8 cellular contexts compared by ENCODE assay signal in the genomic region with DNA sequence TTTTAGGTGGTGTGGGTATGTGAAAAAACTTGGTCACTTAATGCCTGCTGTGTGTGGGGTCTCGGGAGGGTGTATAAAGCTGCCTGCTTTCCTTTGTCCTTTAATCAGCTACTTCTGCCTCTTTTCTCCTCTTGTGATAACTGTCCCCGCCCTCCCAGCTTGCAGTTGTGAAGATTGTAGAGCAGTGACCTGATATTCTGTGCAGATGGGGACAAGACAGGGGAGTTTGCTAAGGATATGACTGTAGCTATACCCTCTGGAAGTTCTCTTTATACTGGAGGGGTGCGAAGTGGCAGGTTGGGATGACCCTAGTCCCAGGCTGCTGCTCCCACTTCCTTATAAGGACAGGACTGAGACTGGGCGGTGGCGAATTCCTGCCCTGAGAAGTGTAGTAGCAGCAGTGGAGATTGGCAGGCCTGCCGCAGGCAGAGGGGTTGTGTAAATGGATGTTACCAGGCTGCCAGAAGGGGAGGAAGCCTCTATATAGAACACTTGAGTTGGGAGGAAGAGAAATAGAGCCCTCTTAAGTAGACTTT. TPM values are rescaled to one million over a fixed set of nuclear protein-coding genes. Genes with fewer than 3 reads are reported as not detected.
DNase-seq lines count a peak whose midpoint lies in the region; ATAC-seq, FAIRE-seq and TF ChIP-seq lines count a peak whose summit lies in the region.

No MANE protein-coding gene starts in this region.

- H2BK15ac ChIP-seq in IMR-90 (ENCODE audit: low read depth, low read length) (peak overlapping the region; percentile 1; the same call in 1 of the 3 replicates), H1 (ENCODE audit: low read length) (no peak overlapping the region; the same call in 1 of the 2 replicates)

- CTCF ChIA-PET in IMR-90 (lab: Yijun Ruan, JAX) (no interaction called here), H1 (lab: Charles Lee; ENCODE audit: partially characterized antibody) (interaction anchor here (0.7 to 2.2 kb wide), 9 partner anchors 10 to 63 kb away, joined by 3 to 9 read pairs (median 5); a partner anchor contains a TSS)

- peak overlapping the region; percentile 99 for H2AK9ac ChIP-seq in IMR-90 (replicated peaks; ENCODE audit: low read depth, low read length, poor library complexity)

- peak overlapping the region; percentile 67 to 69 for H3K4me3 ChIP-seq in DND-41 (ENCODE audit: low read depth in 1 of 2, low read length in 2 of 2)
- peak overlapping the region; percentile 73 for H3K4me3 ChIP-seq in IMR-90 (ENCODE audit: insufficient read depth, low read depth, low read length)
- peak overlapping the region; percentile 63 to 97 (median 93) for H3K4me3 ChIP-seq in H1 (ENCODE audit: extremely low read depth in 1 of 4, insufficient read depth in 2 of 4, low read depth in 3 of 4, low read length in 4 of 4)
- H3K4me3 ChIP-seq in lower lobe of right lung: peak overlapping the region; percentile 88

- dilution Hi-C loops in IMR-90 (cut with HindIII; ENCODE audit: low sequenced_read_pairs, unreplicated experiment): no loop called here

- TF ChIP-seq POLR2A in IMR-90 (IDR thresholded peaks at IDR 0.05; ENCODE audit: low read depth, low read length) (no peak), H1 (IDR thresholded peaks at IDR 0.05; ENCODE audit: control extremely low read depth in 1 of 2, low read depth in 2 of 2, low read length in 2 of 2) (peak; percentile 65 to 83; a peak in 2 of 3 replicates)

- H2AK5ac ChIP-seq in IMR-90 (ENCODE audit: low read depth, low read length) (peak overlapping the region; percentile 95), H1 (ENCODE audit: low read depth, low read length) (no peak overlapping the region)

- peaks cover 3% of the 10 kb centered on the region; the same call in 1 of the 2 replicates for H3K9me1 ChIP-seq in IMR-90 (ENCODE audit: insufficient read depth, low read length)

- POLR2A ChIA-PET in IMR-90 (lab: Charles Lee; ENCODE audit: unreplicated experiment) (interaction anchor here (1.6 kb wide), 1 partner anchor 31 kb away, joined by 8 read pairs; a partner anchor contains a TSS), H1 (lab: Charles Lee; ENCODE audit: partially characterized antibody) (interaction anchor here (0.6 to 15.6 kb wide), 34 partner anchors 21 to 530 kb away, joined by 3 to 656 read pairs (median 4); a partner anchor contains a TSS)

- H2BK12ac ChIP-seq in H1 (ENCODE audit: low read depth, low read length): no peak overlapping the region; the same call in 1 of the 2 replicates

- peak overlapping the region; percentile 98 for H3K14ac ChIP-seq in IMR-90 (replicated peaks; ENCODE audit: low read depth, low read length)
- H3K14ac ChIP-seq in H1 (ENCODE audit: insufficient read length): peak overlapping the region; percentile 19

- H3K27ac ChIP-seq in DND-41 (ENCODE audit: low read length): peak overlapping the region; percentile 89
- H3K27ac ChIP-seq in IMR-90 (ENCODE audit: insufficient read depth, low read length): peak overlapping the region; percentile 90
- H3K27ac ChIP-seq in H1 (ENCODE audit: low read depth, low read length): peak overlapping the region; percentile 99
- H3K27ac ChIP-seq in lower lobe of right lung: peak overlapping the region; percentile 96
- H3K27ac ChIP-seq in substantia nigra (ENCODE audit: low read depth, low read length, poor library complexity, severe bottlenecking): peak overlapping the region; percentile 91

- H3K23me2 ChIP-seq in H1 (ENCODE audit: low read depth, low read length): peaks cover 19% of the 10 kb centered on the region

- peaks cover 65% of the 10 kb centered on the region for H3K4me1 ChIP-seq in DND-41 (ENCODE audit: insufficient read depth, low read length)
- H3K4me1 ChIP-seq in IMR-90 (ENCODE audit: control insufficient read depth, insufficient read depth, low read length): peaks cover 15% of the 10 kb centered on the region
- H3K4me1 ChIP-seq in H1 (replicated peaks in 1 of 4; ENCODE audit: control insufficient read depth in 3 of 4, insufficient read depth in 4 of 4, low read length in 3 of 4): peaks cover 3 to 34% (median 21%) of the 10 kb centered on the region in 4 experiments
- H3K4me1 ChIP-seq in lower lobe of right lung: peaks cover 50% of the 10 kb centered on the region

- peak overlapping the region; percentile 91 for H2BK5ac ChIP-seq in IMR-90 (ENCODE audit: low read depth, low read length, poor library complexity, severe bottlenecking)
- peak overlapping the region; percentile 93; the same call in 1 of the 2 replicates for H2BK5ac ChIP-seq in H1 (ENCODE audit: low read depth, low read length)

- in situ Hi-C loops in IMR-90 (cut with MboI; ENCODE audit: low sequenced_read_pairs): no loop called here

- H3K9me3 ChIP-seq in DND-41 (ENCODE audit: insufficient read depth, low read length, severe bottlenecking): no peaks in the 10 kb centered on the region
- no peaks in the 10 kb centered on the region for H3K9me3 ChIP-seq in IMR-90 (ENCODE audit: control insufficient read depth, insufficient read depth, low read length)
- no peaks in the 10 kb centered on the region for H3K9me3 ChIP-seq in H1 (ENCODE audit: insufficient read depth in 2 of 2, low read depth in 1 of 2, low read length in 1 of 2)
- no peaks in the 10 kb centered on the region for H3K9me3 ChIP-seq in lower lobe of right lung

- peak overlapping the region; percentile 99 for H3K56ac ChIP-seq in IMR-90 (ENCODE audit: extremely low read depth, insufficient read depth, low read length)
- peak overlapping the region; percentile 2 for H3K56ac ChIP-seq in H1 (replicated peaks; ENCODE audit: insufficient read length, low read depth, low read length)

- intact Hi-C loops in IMR-90 (cut with micrococcal nuclease) (loop anchor here (2.0 kb wide), 3 partner anchors 32 to 62 kb away; a partner anchor contains a TSS), lower lobe of right lung (cut with DNase I) (no loop called here)

- H4K20me1 ChIP-seq in DND-41 (ENCODE audit: insufficient read depth, low read length): peaks cover 13% of the 10 kb centered on the region
- H4K20me1 ChIP-seq in IMR-90 (ENCODE audit: insufficient read depth, low read length): peaks cover 57% of the 10 kb centered on the region
- peaks cover 11 to 21% of the 10 kb centered on the region in 2 experiments for H4K20me1 ChIP-seq in H1 (replicated peaks in 1 of 2; ENCODE audit: control insufficient read depth in 1 of 2, insufficient read depth in 2 of 2, low read length in 2 of 2)

- H3K23ac ChIP-seq in IMR-90 (ENCODE audit: low read depth, low read length) (peak overlapping the region; percentile 99), H1 (ENCODE audit: insufficient read length) (no peak overlapping the region)

- 0% methylated on average over 3 of the region's 6 CpGs; no CpG with 5 or more reads in 1 of the 2 experiments for WGBS in IMR-90 (ENCODE audit: extremely low coverage in 2 of 2, insufficient read length in 1 of 2), 2 experiments
- WGBS in H1 (ENCODE audit: extremely low coverage in 1 of 2, insufficient coverage in 1 of 2, insufficient read length in 1 of 2, insufficient replicate concordance in 2 of 2, low coverage in 1 of 2, low lambda C conversion rate in 2 of 2, missing lambda C conversion rate in 1 of 2), 2 experiments: 8% methylated on average over 6 of the region's 6 CpGs; no CpG with 5 or more reads in 1 of the 2 experiments

- H4K5ac ChIP-seq in IMR-90 (ENCODE audit: low read depth, low read length): peak overlapping the region; percentile 85
- no peak overlapping the region for H4K5ac ChIP-seq in H1 (ENCODE audit: insufficient read length, low read depth, low read length)

- H3K18ac ChIP-seq in IMR-90 (ENCODE audit: low read depth, low read length): peak overlapping the region; percentile 81
- no peak overlapping the region; the same call in 1 of the 2 replicates for H3K18ac ChIP-seq in H1 (ENCODE audit: extremely low read depth, low read length)

- H2BK20ac ChIP-seq in IMR-90 (ENCODE audit: low read depth, low read length): no peak overlapping the region
- H2BK20ac ChIP-seq in H1 (ENCODE audit: low read length): 0 out of 2 replicates have a peak overlapping the region, but pooled peaks have one; percentile 3

- TF ChIP-seq CTCF in DND-41 (IDR thresholded peaks at IDR 0.05; ENCODE audit: borderline replicate concordance, extremely low read depth, low read length, poor library complexity, severe bottlenecking) (no peak), IMR-90 (conservative IDR thresholded peaks at IDR 0.05; ENCODE audit: low read depth, low read length) (no peak), H1 (IDR thresholded peaks at IDR 0.05; ENCODE audit: control extremely low read depth in 1 of 3, insufficient read depth in 1 of 3, low read depth in 1 of 3, low read length in 3 of 3) (no peak), lower lobe of right lung (IDR thresholded peaks at IDR 0.05) (no peak)

- peak overlapping the region; percentile 79 to 94 for H4K8ac ChIP-seq in IMR-90 (ENCODE audit: low read depth in 2 of 2, low read length in 2 of 2)
- H4K8ac ChIP-seq in H1 (ENCODE audit: extremely low read depth, insufficient read depth, low read length): peak overlapping the region; percentile 1; the same call in 1 of the 2 replicates

- no TSS peak for BruUV-seq in IMR-90 (replicated peaks; lab: Mats Ljungman, UMichigan)

- peaks cover 64% of the 10 kb centered on the region for H3K79me2 ChIP-seq in DND-41 (ENCODE audit: insufficient read depth, low read length)
- H3K79me2 ChIP-seq in H1 (ENCODE audit: control insufficient read depth in 1 of 2, insufficient read depth in 2 of 2, low read length in 2 of 2): peaks cover 3 to 25% of the 10 kb centered on the region in 2 experiments

- H4K91ac ChIP-seq in IMR-90 (ENCODE audit: insufficient read depth, low read depth, low read length) (peak overlapping the region; percentile 95), H1 (replicated peaks; ENCODE audit: insufficient read length, low read length) (no peak overlapping the region)

- peak overlapping the region; percentile 54 for H2BK120ac ChIP-seq in IMR-90 (ENCODE audit: low read depth, low read length)
- H2BK120ac ChIP-seq in H1 (replicated peaks; ENCODE audit: low read depth, low read length): no peak overlapping the region

- DNase-seq in DND-41 (peak; percentile 46), IMR-90 (peak; percentile 58), SW480 (ENCODE audit: low spot score) (peak; percentile 62), H1 (ENCODE audit: low read depth in 1 of 2, low spot score in 2 of 2) (peak in 1 of 2 experiments; percentile 66), lower lobe of right lung (peak; percentile 93), substantia nigra (lab: John Stamatoyannopoulos, UW) (peak in 31 of 49 donors; percentile 6 to 61 (median 22))

- TF ChIP-seq RAD21 in IMR-90 (IDR thresholded peaks at IDR 0.05; ENCODE audit: low read length) (no peak), H1 (IDR thresholded peaks at IDR 0.05 in 1 of 2, conservative IDR thresholded peaks at IDR 0.05 in 1 of 2; ENCODE audit: low read depth in 2 of 2, low read length in 2 of 2) (no peak)

- peak overlapping the region; percentile 89 for H3K9ac ChIP-seq in DND-41 (ENCODE audit: low read depth, low read length)
- peak overlapping the region; percentile 100 for H3K9ac ChIP-seq in IMR-90 (ENCODE audit: low read depth, low read length)
- peak overlapping the region; percentile 92 to 99 (median 96) for H3K9ac ChIP-seq in H1 (replicated peaks in 1 of 4; ENCODE audit: extremely low read depth in 1 of 4, low read depth in 3 of 4, low read length in 3 of 4)

- peaks cover 14 to 65% of the 10 kb centered on the region in 2 experiments for H3K79me1 ChIP-seq in IMR-90 (ENCODE audit: low read depth in 1 of 2, low read length in 2 of 2)
- H3K79me1 ChIP-seq in H1 (ENCODE audit: low read depth, low read length): peaks cover 5% of the 10 kb centered on the region; the same call in 1 of the 2 replicates

- H3K4ac ChIP-seq in IMR-90 (ENCODE audit: low read depth, low read length) (peak overlapping the region; percentile 97), H1 (replicated peaks; ENCODE audit: insufficient read length, low read depth, low read length) (no peak overlapping the region)

- FAIRE-seq in H1 (lab: Jason Lieb, UNC): no peak

- H3K36me3 ChIP-seq in DND-41 (ENCODE audit: insufficient read depth, low read length) (peaks cover 66% of the 10 kb centered on the region), IMR-90 (ENCODE audit: control insufficient read depth, insufficient read depth, low read length) (peaks cover 52% of the 10 kb centered on the region), H1 (ENCODE audit: control insufficient read depth in 2 of 4, insufficient read depth in 4 of 4, low read length in 3 of 4) (peaks cover 29 to 61% (median 40%) of the 10 kb centered on the region in 4 experiments), lower lobe of right lung (peaks cover 47% of the 10 kb centered on the region)

- H2AFZ ChIP-seq in DND-41 (ENCODE audit: low read depth, low read length) (peak overlapping the region; percentile 64; the same call in 1 of the 2 replicates), IMR-90 (replicated peaks; ENCODE audit: low read length, poor library complexity) (no peak overlapping the region), H1 (ENCODE audit: low read length) (no peak overlapping the region)

- ATAC-seq in DND-41 (ENCODE audit: insufficient read depth, low read depth): peak; percentile 10
- ATAC-seq in IMR-90 (ENCODE audit: low read depth): peak; percentile 47
- peak; percentile 80 for ATAC-seq in lower lobe of right lung
- ATAC-seq in GM19455 (IDR thresholded peaks at IDR 0.05; ENCODE audit: unreplicated experiment): no peak
- no peak for ATAC-seq in HG03460 (IDR thresholded peaks at IDR 0.05; ENCODE audit: unreplicated experiment)

- H3K4me2 ChIP-seq in DND-41 (ENCODE audit: insufficient read depth, low read length) (peak overlapping the region; percentile 78), IMR-90 (ENCODE audit: low read depth, low read length) (peak overlapping the region; percentile 98), H1 (ENCODE audit: insufficient read depth in 1 of 2, low read depth in 2 of 2, low read length in 2 of 2) (peak overlapping the region; percentile 77 to 92)

- H3K27me3 ChIP-seq in DND-41 (ENCODE audit: insufficient read depth, low read length, poor library complexity): no peaks in the 10 kb centered on the region
- H3K27me3 ChIP-seq in IMR-90 (ENCODE audit: control insufficient read depth, insufficient read depth, low read length): no peaks in the 10 kb centered on the region
- H3K27me3 ChIP-seq in H1 (replicated peaks in 1 of 4; ENCODE audit: control insufficient read depth in 3 of 4, extremely low read depth in 1 of 4, insufficient read depth in 3 of 4, low read length in 3 of 4): no peaks in the 10 kb centered on the region
- no peaks in the 10 kb centered on the region for H3K27me3 ChIP-seq in lower lobe of right lung (ENCODE audit: low read depth)

- TF ChIP-seq EP300 in H1 (IDR thresholded peaks at IDR 0.05; ENCODE audit: borderline replicate concordance in 1 of 2, low read depth in 2 of 2, low read length in 2 of 2): no peak

RNA-seq across cellular contexts. Expression of a gene that starts 0.8 kb away (rescaled TPM):
- total RNA-seq in IMR-90 (2012; rRNA removed) (4,816 and 6,155 TPM in 2 replicates), lower lobe of right lung (1,292 TPM)
- polyA plus RNA-seq in IMR-90 (2012; rRNA removed) (6,979 and 8,569 TPM in 2 replicates), H1 (2011; rRNA removed) (1,664 and 2,279 TPM in 2 replicates)
- 4,737 and 9,751 TPM in 2 replicates for polyA plus RNA-seq in IMR-90 (2012; cell fraction: cytosol; rRNA removed)
- 1,664 and 4,642 TPM in 2 replicates for polyA plus RNA-seq in IMR-90 (2012; cell fraction: nucleus; rRNA removed; ENCODE audit: low replicate concordance)
- total RNA-seq in H1 (2021; fragmentation: NEBNext Ultra II Directional; extraction: Animal tissue kit (Norgen Biotek cat#: 25700)): 1,130 and 1,137 TPM in 2 replicates
- polyA plus RNA-seq in H1 (2011; cell fraction: cytosol; rRNA removed): 2,537 TPM
- polyA plus RNA-seq in H1 (2011; cell fraction: nucleus; rRNA removed): 757 TPM
- polyA plus RNA-seq in H1 (2012, experiment 1 of 2): 1,613 to 1,753 TPM (median 1,678 TPM) in 4 replicates
- polyA plus RNA-seq in H1 (2012, experiment 2 of 2): 2,029 TPM
- polyA plus RNA-seq in H1 (2013, experiment 1 of 2): 1,115 TPM
- polyA plus RNA-seq in H1 (2013, experiment 2 of 2): 1,167 TPM
- 392 and 510 TPM in 2 replicates for polyA minus RNA-seq in H1 (2011; rRNA and poly(A)+ RNA removed)
- 263 TPM for polyA minus RNA-seq in H1 (2011; cell fraction: cytosol; rRNA and poly(A)+ RNA removed)
- 608 TPM for polyA minus RNA-seq in H1 (2011; cell fraction: nucleus; rRNA and poly(A)+ RNA removed)

RNA-seq across cellular contexts. Expression of a gene that starts 6.6 kb away (rescaled TPM):
- 78.3 and 90.0 TPM in 2 replicates for total RNA-seq in IMR-90 (2012; rRNA removed)
- 112 and 117 TPM in 2 replicates for polyA plus RNA-seq in IMR-90 (2012; rRNA removed)
- polyA plus RNA-seq in IMR-90 (2012; cell fraction: cytosol; rRNA removed): 121 and 135 TPM in 2 replicates
- 47.4 and 68.8 TPM in 2 replicates for polyA plus RNA-seq in IMR-90 (2012; cell fraction: nucleus; rRNA removed; ENCODE audit: low replicate concordance)
- total RNA-seq in H1 (2021; fragmentation: NEBNext Ultra II Directional; extraction: Animal tissue kit (Norgen Biotek cat#: 25700)): 162 and 163 TPM in 2 replicates
- polyA plus RNA-seq in H1 (2011; rRNA removed): 146 and 202 TPM in 2 replicates
- 203 TPM for polyA plus RNA-seq in H1 (2011; cell fraction: cytosol; rRNA removed)
- polyA plus RNA-seq in H1 (2011; cell fraction: nucleus; rRNA removed): 101 TPM
- polyA plus RNA-seq in H1 (2012, experiment 1 of 2): 157 to 234 TPM (median 189 TPM) in 4 replicates
- polyA plus RNA-seq in H1 (2012, experiment 2 of 2): 181 TPM
- polyA plus RNA-seq in H1 (2013, experiment 1 of 2): 142 TPM
- 154 TPM for polyA plus RNA-seq in H1 (2013, experiment 2 of 2)
- 25.3 and 42.8 TPM in 2 replicates for polyA minus RNA-seq in H1 (2011; rRNA and poly(A)+ RNA removed)
- 43.2 TPM for polyA minus RNA-seq in H1 (2011; cell fraction: cytosol; rRNA and poly(A)+ RNA removed)
- 35.9 TPM for polyA minus RNA-seq in H1 (2011; cell fraction: nucleus; rRNA and poly(A)+ RNA removed)
- total RNA-seq in lower lobe of right lung: 21.4 TPM

RNA-seq across cellular contexts. Expression of a gene that starts 30.3 kb away (rescaled TPM):
- total RNA-seq in IMR-90 (2012; rRNA removed) (41.4 and 42.3 TPM in 2 replicates), lower lobe of right lung (115 TPM)
- polyA plus RNA-seq in IMR-90 (2012; rRNA removed) (43.8 and 44.3 TPM in 2 replicates), H1 (2011; rRNA removed) (33.9 and 40.5 TPM in 2 replicates)
- polyA plus RNA-seq in IMR-90 (2012; cell fraction: cytosol; rRNA removed): 13.3 and 20.0 TPM in 2 replicates
- 107 and 224 TPM in 2 replicates for polyA plus RNA-seq in IMR-90 (2012; cell fraction: nucleus; rRNA removed; ENCODE audit: low replicate concordance)
- 66.3 and 78.5 TPM in 2 replicates for total RNA-seq in H1 (2021; fragmentation: NEBNext Ultra II Directional; extraction: Animal tissue kit (Norgen Biotek cat#: 25700))
- 51.0 TPM for polyA plus RNA-seq in H1 (2011; cell fraction: cytosol; rRNA removed)
- 228 TPM for polyA plus RNA-seq in H1 (2011; cell fraction: nucleus; rRNA removed)
- polyA plus RNA-seq in H1 (2012, experiment 1 of 2): 57.2 to 72.0 TPM (median 67.2 TPM) in 4 replicates
- 14.3 TPM for polyA plus RNA-seq in H1 (2012, experiment 2 of 2)
- polyA plus RNA-seq in H1 (2013, experiment 1 of 2): 52.9 TPM
- polyA plus RNA-seq in H1 (2013, experiment 2 of 2): 49.6 TPM
- polyA minus RNA-seq in H1 (2011; rRNA and poly(A)+ RNA removed): 78.3 and 80.3 TPM in 2 replicates
- 28.9 TPM for polyA minus RNA-seq in H1 (2011; cell fraction: cytosol; rRNA and poly(A)+ RNA removed)
- polyA minus RNA-seq in H1 (2011; cell fraction: nucleus; rRNA and poly(A)+ RNA removed): 139 TPM

RNA-seq across cellular contexts. Expression of a gene that starts 30.9 kb away (rescaled TPM):
- total RNA-seq in IMR-90 (2012; rRNA removed): 137 and 150 TPM in 2 replicates
- polyA plus RNA-seq in IMR-90 (2012; rRNA removed): 153 and 157 TPM in 2 replicates
- polyA plus RNA-seq in IMR-90 (2012; cell fraction: cytosol; rRNA removed): 133 and 158 TPM in 2 replicates
- 156 and 212 TPM in 2 replicates for polyA plus RNA-seq in IMR-90 (2012; cell fraction: nucleus; rRNA removed; ENCODE audit: low replicate concordance)
- total RNA-seq in H1 (2021; fragmentation: NEBNext Ultra II Directional; extraction: Animal tissue kit (Norgen Biotek cat#: 25700)): 85.1 and 86.9 TPM in 2 replicates
- polyA plus RNA-seq in H1 (2011; rRNA removed): 165 and 174 TPM in 2 replicates
- polyA plus RNA-seq in H1 (2011; cell fraction: cytosol; rRNA removed): 109 TPM
- polyA plus RNA-seq in H1 (2011; cell fraction: nucleus; rRNA removed): 167 TPM
- 58.5 to 85.3 TPM (median 79.3 TPM) in 4 replicates for polyA plus RNA-seq in H1 (2012, experiment 1 of 2)
- polyA plus RNA-seq in H1 (2012, experiment 2 of 2): 88.6 TPM
- polyA plus RNA-seq in H1 (2013, experiment 1 of 2): 133 TPM
- polyA plus RNA-seq in H1 (2013, experiment 2 of 2): 120 TPM
- 180 and 199 TPM in 2 replicates for polyA minus RNA-seq in H1 (2011; rRNA and poly(A)+ RNA removed)
- polyA minus RNA-seq in H1 (2011; cell fraction: cytosol; rRNA and poly(A)+ RNA removed): 107 TPM
- 81.1 TPM for polyA minus RNA-seq in H1 (2011; cell fraction: nucleus; rRNA and poly(A)+ RNA removed)
- 114 TPM for total RNA-seq in lower lobe of right lung

RNA-seq across cellular contexts. Expression of a gene that starts 40.9 kb away (rescaled TPM):
- total RNA-seq in IMR-90 (2012; rRNA removed) (3.3 and 3.6 TPM in 2 replicates), lower lobe of right lung (12.5 TPM)
- polyA plus RNA-seq in IMR-90 (2012; rRNA removed) (1.1 and 1.5 TPM in 2 replicates), H1 (2011; rRNA removed) (4.0 and 5.1 TPM in 2 replicates)
- 0.48 and 1.1 TPM in 2 replicates for polyA plus RNA-seq in IMR-90 (2012; cell fraction: cytosol; rRNA removed)
- polyA plus RNA-seq in IMR-90 (2012; cell fraction: nucleus; rRNA removed; ENCODE audit: low replicate concordance): 1.7 and 2.8 TPM in 2 replicates
- 11.2 and 12.5 TPM in 2 replicates for total RNA-seq in H1 (2021; fragmentation: NEBNext Ultra II Directional; extraction: Animal tissue kit (Norgen Biotek cat#: 25700))
- 4.3 TPM for polyA plus RNA-seq in H1 (2011; cell fraction: cytosol; rRNA removed)
- 7.6 TPM for polyA plus RNA-seq in H1 (2011; cell fraction: nucleus; rRNA removed)
- polyA plus RNA-seq in H1 (2012, experiment 1 of 2): 4.6 to 7.7 TPM (median 5.1 TPM) in 4 replicates
- polyA plus RNA-seq in H1 (2012, experiment 2 of 2): 3.7 TPM
- polyA plus RNA-seq in H1 (2013, experiment 1 of 2): 4.2 TPM
- polyA plus RNA-seq in H1 (2013, experiment 2 of 2): 3.9 TPM
- polyA minus RNA-seq in H1 (2011; rRNA and poly(A)+ RNA removed): 10.7 and 15.3 TPM in 2 replicates
- polyA minus RNA-seq in H1 (2011; cell fraction: cytosol; rRNA and poly(A)+ RNA removed): 7.1 TPM
- polyA minus RNA-seq in H1 (2011; cell fraction: nucleus; rRNA and poly(A)+ RNA removed): 34.0 TPM

Comparison
In these comparisons a context has a peak if more than half of its experiments do, and no peak if none do; other contexts are left out.
1. ATAC-seq: peak in DND-41 (single experiment), IMR-90 (single experiment) and lower lobe of right lung (2 of 2); none in GM19455 (single experiment) and HG03460 (single experiment).
2. Peak in every context shown above with its lines, with median percentiles within 50 percentile points of each other: H3K27ac ChIP-seq, H3K4me2 ChIP-seq, H3K4me3 ChIP-seq and H3K9ac ChIP-seq.